In the genomic region with DNA sequence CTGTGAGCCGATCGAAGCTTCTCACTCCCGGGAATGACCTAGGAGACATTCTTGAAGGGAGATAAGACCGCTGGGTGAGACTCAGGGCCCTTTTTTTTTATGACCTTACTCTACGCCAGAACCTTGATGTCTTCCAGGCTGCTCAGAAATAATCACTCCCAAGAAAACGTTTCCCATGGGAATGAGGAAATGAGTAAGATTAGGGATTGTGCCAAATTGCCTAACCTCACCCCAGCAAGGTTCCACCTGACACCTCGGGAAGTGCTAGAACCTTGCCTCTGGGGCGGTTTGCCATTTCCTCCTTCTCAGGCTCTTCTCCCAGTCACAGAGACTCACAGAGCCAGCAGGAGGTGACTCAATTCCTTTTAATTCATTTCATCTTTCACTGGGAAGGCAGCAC, we compare ENCODE assay signal across 1 cellular context.
TF ChIP-seq lines count a peak whose summit lies in the region.

No MANE protein-coding gene starts in this region.

TF ChIP-seq in GM23338, 12 proteins besides CTCF, POLR2A, EP300 and RAD21 (continued from another document):
- TF ChIP-seq, protein P1, sequence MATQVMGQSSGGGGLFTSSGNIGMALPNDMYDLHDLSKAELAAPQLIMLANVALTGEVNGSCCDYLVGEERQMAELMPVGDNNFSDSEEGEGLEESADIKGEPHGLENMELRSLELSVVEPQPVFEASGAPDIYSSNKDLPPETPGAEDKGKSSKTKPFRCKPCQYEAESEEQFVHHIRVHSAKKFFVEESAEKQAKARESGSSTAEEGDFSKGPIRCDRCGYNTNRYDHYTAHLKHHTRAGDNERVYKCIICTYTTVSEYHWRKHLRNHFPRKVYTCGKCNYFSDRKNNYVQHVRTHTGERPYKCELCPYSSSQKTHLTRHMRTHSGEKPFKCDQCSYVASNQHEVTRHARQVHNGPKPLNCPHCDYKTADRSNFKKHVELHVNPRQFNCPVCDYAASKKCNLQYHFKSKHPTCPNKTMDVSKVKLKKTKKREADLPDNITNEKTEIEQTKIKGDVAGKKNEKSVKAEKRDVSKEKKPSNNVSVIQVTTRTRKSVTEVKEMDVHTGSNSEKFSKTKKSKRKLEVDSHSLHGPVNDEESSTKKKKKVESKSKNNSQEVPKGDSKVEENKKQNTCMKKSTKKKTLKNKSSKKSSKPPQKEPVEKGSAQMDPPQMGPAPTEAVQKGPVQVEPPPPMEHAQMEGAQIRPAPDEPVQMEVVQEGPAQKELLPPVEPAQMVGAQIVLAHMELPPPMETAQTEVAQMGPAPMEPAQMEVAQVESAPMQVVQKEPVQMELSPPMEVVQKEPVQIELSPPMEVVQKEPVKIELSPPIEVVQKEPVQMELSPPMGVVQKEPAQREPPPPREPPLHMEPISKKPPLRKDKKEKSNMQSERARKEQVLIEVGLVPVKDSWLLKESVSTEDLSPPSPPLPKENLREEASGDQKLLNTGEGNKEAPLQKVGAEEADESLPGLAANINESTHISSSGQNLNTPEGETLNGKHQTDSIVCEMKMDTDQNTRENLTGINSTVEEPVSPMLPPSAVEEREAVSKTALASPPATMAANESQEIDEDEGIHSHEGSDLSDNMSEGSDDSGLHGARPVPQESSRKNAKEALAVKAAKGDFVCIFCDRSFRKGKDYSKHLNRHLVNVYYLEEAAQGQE (IDR thresholded peaks at IDR 0.05; ENCODE audit: unreplicated experiment), result no peak
- TF ChIP-seq EZH2 (IDR thresholded peaks at IDR 0.05; ENCODE audit: low read depth, unreplicated experiment) (no peak), POLR2AphosphoS5 (IDR thresholded peaks at IDR 0.05; ENCODE audit: low read depth) (no peak)
